In genomic region chr11:47453365-47453764, GRCh38 we compare ENCODE assay signal across 29 cellular contexts. TPM values are rescaled to one million over a fixed set of nuclear protein-coding genes. Genes with fewer than 3 reads are reported as not detected.
DNase-seq lines count a peak whose midpoint lies in the region; ATAC-seq, FAIRE-seq and TF ChIP-seq lines count a peak whose summit lies in the region.
"Had no signal": no experiment of that assay in that cellular context is flagged by ENCODE, and none has a peak within 500 bp of the region (broad histone marks: within the 10 kb centered on the region; RNA-seq: fewer than 3 reads in every experiment).

No MANE protein-coding gene starts in this region.

- no peak for TF ChIP-seq POLR2A in K562 (conservative IDR thresholded peaks at IDR 0.05)

- H3F3A ChIP-seq in neural progenitor cell (ENCODE audit: low read depth) = peaks cover 5% of the 10 kb centered on the region

- no peaks in the 10 kb centered on the region for H3K9me3 ChIP-seq in K562 (replicated peaks; ENCODE audit: control insufficient read depth, insufficient read depth, low read depth, low read length)
- H3K9me3 ChIP-seq in neural progenitor cell (ENCODE audit: low read depth) = no peaks in the 10 kb centered on the region
- H3K9me3 ChIP-seq: BLaER1, HAP-1 had no signal

- peaks cover 0 to 11% of the 10 kb centered on the region in 2 experiments; a peak in 1 of 5 replicates for H3K4me1 ChIP-seq in K562 (replicated peaks in 1 of 2; ENCODE audit: control insufficient read depth in 2 of 2, insufficient read depth in 2 of 2, low read length in 2 of 2)
- H3K4me1 ChIP-seq in neural progenitor cell = no peaks in the 10 kb centered on the region
- H3K4me1 ChIP-seq: HAP-1 had no signal

- H3K27ac Mint-ChIP-seq in activated CD8-positive, alpha-beta T cell treated with anti-CD3 and anti-CD28 coated beads for 36 hours = no peak overlapping the region
- no peak overlapping the region for H3K27ac Mint-ChIP-seq in activated CD8-positive, alpha-beta T cell treated with anti-CD3 and anti-CD28 coated beads, Interleukin-2, amount 10 ng/mL, durations not matched to agents 7 days and 5 days
- no peak overlapping the region for H3K27ac Mint-ChIP-seq in neural progenitor cell
- H3K27ac Mint-ChIP-seq: HFFc6 had no signal

- peak; percentile 5 for DNase-seq in activated CD8-positive, alpha-beta T cell treated with anti-CD3 and anti-CD28 coated beads for 36 hours
- no peak for DNase-seq in activated CD8-positive, alpha-beta T cell treated with anti-CD3 and anti-CD28 coated beads, Interleukin-2, amount 10 ng/mL, durations not matched to agents 7 days and 5 days
- DNase-seq in OCI-M1 (lab: John Stamatoyannopoulos, UW) (peak; percentile 11), K562 (ENCODE audit: extremely low read depth in 1 of 4, low spot score in 3 of 4) (peak in 2 of 4 experiments; percentile 19 to 49), neural progenitor cell (ENCODE audit: low spot score) (no peak), foreskin melanocyte (no peak)
- DNase-seq: CD4-positive, CD25-positive, alpha-beta regulatory T cell; DMS79; EL; GF-D8; HFFc6; MV-4-11; NCI-H1105 treated with DMSO at 0.1 percent for 48 hours; NCI-H146; NCI-H1930; NCI-H2107; NCI-H524 treated with DMSO at 0.1 percent for 48 hours; NCI-H774; PC-9; RPMI8226; SHP77 had no signal

- H3K4me3 ChIP-seq in K562 (no peak overlapping the region), neural progenitor cell (no peak overlapping the region)
- H3K4me3 ChIP-seq: BLaER1, HAP-1, PC-9 had no signal

- CTCF ChIA-PET in activated CD8-positive, alpha-beta T cell treated with anti-CD3 and anti-CD28 coated beads for 36 hours (lab: Charles Lee) = interaction anchor here (0.7 to 3.1 kb wide), 11 partner anchors 9 to 111 kb away, joined by 3 to 23 read pairs (median 4); partner anchors contain the start of genes PSMC3 and PTPMT1
- CTCF ChIA-PET in activated CD8-positive, alpha-beta T cell treated with anti-CD3 and anti-CD28 coated beads, Interleukin-2, amount 10 ng/mL, durations not matched to agents 7 days and 5 days (lab: Charles Lee) = interaction anchor here (0.9 to 4.4 kb wide), 8 partner anchors 10 to 93 kb away, joined by 3 to 25 read pairs (median 6); partner anchors contain the start of gene PSMC3
- CTCF ChIA-PET in K562 (lab: Yijun Ruan, JAX; ENCODE audit: low intra/inter-chr PET ratio) = interaction anchor here (1.4 kb wide), 1 partner anchor 79 kb away, joined by 6 read pairs; no protein-coding TSS in a partner anchor

- POLR2A ChIA-PET in activated CD8-positive, alpha-beta T cell treated with anti-CD3 and anti-CD28 coated beads for 36 hours (lab: Charles Lee) = interaction anchor here (0.6 to 1.0 kb wide), 2 partner anchors 59 to 213 kb away, joined by 3 to 5 read pairs; no protein-coding TSS in a partner anchor
- POLR2A ChIA-PET in activated CD8-positive, alpha-beta T cell treated with anti-CD3 and anti-CD28 coated beads, Interleukin-2, amount 10 ng/mL, durations not matched to agents 7 days and 5 days (lab: Charles Lee) = interaction anchor here (1.0 kb wide), 1 partner anchor 8 kb away, joined by 4 read pairs; no protein-coding TSS in a partner anchor
- POLR2A ChIA-PET in K562 (lab: Yijun Ruan, JAX) = interaction anchor here (1.7 kb wide), 1 partner anchor 12 kb away, joined by 7 read pairs; no protein-coding TSS in a partner anchor

- H3K9ac ChIP-seq in K562 (ENCODE audit: insufficient read depth in 1 of 2, low read depth in 2 of 2, low read length in 2 of 2) (no peak overlapping the region), neural progenitor cell (no peak overlapping the region)
- H3K9ac ChIP-seq: BLaER1 had no signal

- no TSS peak for BruUV-seq in K562 (replicated peaks; lab: Mats Ljungman, UMichigan)

- H3K27me3 ChIP-seq in K562 (ENCODE audit: control insufficient read depth in 2 of 2, insufficient read depth in 2 of 2, low read length in 2 of 2) (no peaks in the 10 kb centered on the region; a peak in 1 of 5 replicates), neural progenitor cell (no peaks in the 10 kb centered on the region)
- H3K27me3 ChIP-seq: BLaER1 had no signal

- no peak for TF ChIP-seq EP300 in K562 (IDR thresholded peaks at IDR 0.05; ENCODE audit: low read length)

- H3K36me3 Mint-ChIP-seq in activated CD8-positive, alpha-beta T cell treated with anti-CD3 and anti-CD28 coated beads for 36 hours (ENCODE audit: low read depth) = no peaks in the 10 kb centered on the region
- H3K36me3 Mint-ChIP-seq in activated CD8-positive, alpha-beta T cell treated with anti-CD3 and anti-CD28 coated beads, Interleukin-2, amount 10 ng/mL, durations not matched to agents 7 days and 5 days (ENCODE audit: low read depth) = no peaks in the 10 kb centered on the region
- H3K36me3 Mint-ChIP-seq in neural progenitor cell = no peaks in the 10 kb centered on the region
- H3K36me3 Mint-ChIP-seq: CD4-positive, CD25-positive, alpha-beta regulatory T cell had no signal

- no peaks in the 10 kb centered on the region for H3K9me1 ChIP-seq in K562 (ENCODE audit: control insufficient read depth, insufficient read depth, low read length)

- FAIRE-seq in K562 (lab: Jason Lieb, UNC) = no peak
- FAIRE-seq: D721Med, GM12892 had no signal

- intact Hi-C loops in activated CD8-positive, alpha-beta T cell treated with anti-CD3 and anti-CD28 coated beads for 36 hours (cut with micrococcal nuclease) = no loop called here
- intact Hi-C loops in K562 (cut with micrococcal nuclease) = loop anchor here (10.0 kb wide), 2 partner anchors 401 to 569 kb away; no protein-coding TSS in a partner anchor

- WGBS in K562 (ENCODE audit: insufficient coverage, low coverage, missing lambda C conversion rate) = 87% methylated on average over 8 of the region's 8 CpGs

- H4K20me1 ChIP-seq in K562 (replicated peaks; ENCODE audit: control insufficient read depth, insufficient read depth, low read length) (no peaks in the 10 kb centered on the region), neural progenitor cell (ENCODE audit: low read depth) (no peaks in the 10 kb centered on the region)
- H4K20me1 ChIP-seq: BLaER1 had no signal

- TF ChIP-seq RAD21 in K562 (CRISPR knock-in tag; conservative IDR thresholded peaks at IDR 0.05 in 1 of 2, IDR thresholded peaks at IDR 0.05 in 1 of 2) = no peak

- H3K27ac ChIP-seq in K562 (ENCODE audit: extremely low read depth, low read depth, low read length) = no peak overlapping the region
- no peak overlapping the region for H3K27ac ChIP-seq in neural progenitor cell
- H3K27ac ChIP-seq: BLaER1, HL-60, PC-9 had no signal

- H2AFZ ChIP-seq in K562 (ENCODE audit: low read depth, low read length) (no peak overlapping the region), neural progenitor cell (replicated peaks) (no peak overlapping the region)
- H2AFZ ChIP-seq: PC-9 had no signal

- no peak for TF ChIP-seq CTCF in activated CD8-positive, alpha-beta T cell treated with anti-CD3 and anti-CD28 coated beads for 36 hours (IDR thresholded peaks at IDR 0.05)
- TF ChIP-seq CTCF in K562 (IDR thresholded peaks at IDR 0.05 in 2 of 3, conservative IDR thresholded peaks at IDR 0.05 in 1 of 3; ENCODE audit: insufficient read depth in 2 of 3, low read depth in 1 of 3, low read length in 3 of 3) (no peak), neural progenitor cell (IDR thresholded peaks at IDR 0.05) (no peak)

- H3K4me2 ChIP-seq in K562 (ENCODE audit: insufficient read depth, low read length) (no peak overlapping the region), neural progenitor cell (no peak overlapping the region)
- H3K4me2 ChIP-seq: BLaER1, PC-9 had no signal

- H3K4me3 Mint-ChIP-seq in activated CD8-positive, alpha-beta T cell treated with anti-CD3 and anti-CD28 coated beads for 36 hours = no peak overlapping the region
- no peak overlapping the region for H3K4me3 Mint-ChIP-seq in activated CD8-positive, alpha-beta T cell treated with anti-CD3 and anti-CD28 coated beads, Interleukin-2, amount 10 ng/mL, durations not matched to agents 7 days and 5 days
- no peak overlapping the region for H3K4me3 Mint-ChIP-seq in neural progenitor cell
- H3K4me3 Mint-ChIP-seq: CD4-positive, CD25-positive, alpha-beta regulatory T cell; HFFc6 had no signal

- no peaks in the 10 kb centered on the region for H3K27me3 Mint-ChIP-seq in activated CD8-positive, alpha-beta T cell treated with anti-CD3 and anti-CD28 coated beads for 36 hours
- no peaks in the 10 kb centered on the region for H3K27me3 Mint-ChIP-seq in activated CD8-positive, alpha-beta T cell treated with anti-CD3 and anti-CD28 coated beads, Interleukin-2, amount 10 ng/mL, durations not matched to agents 7 days and 5 days (ENCODE audit: low read depth)
- H3K27me3 Mint-ChIP-seq in neural progenitor cell (ENCODE audit: insufficient read depth, low read depth) = peaks cover 6% of the 10 kb centered on the region
- H3K27me3 Mint-ChIP-seq: CD4-positive, CD25-positive, alpha-beta regulatory T cell had no signal

- in situ Hi-C loops in K562 (cut with MboI) = no loop called here

- ATAC-seq in activated CD8-positive, alpha-beta T cell treated with anti-CD3 and anti-CD28 coated beads for 36 hours = no peak
- ATAC-seq in activated CD8-positive, alpha-beta T cell treated with anti-CD3 and anti-CD28 coated beads, Interleukin-2, amount 10 ng/mL, durations not matched to agents 7 days and 5 days = no peak
- ATAC-seq in K562 (peak; percentile 45), SK-N-SH treated with all-trans-retinoic acid at 6 μM for 48 hours (no peak)

- H3K4me1 Mint-ChIP-seq in activated CD8-positive, alpha-beta T cell treated with anti-CD3 and anti-CD28 coated beads for 36 hours (ENCODE audit: low read depth) = peaks cover 6% of the 10 kb centered on the region
- peaks cover 3% of the 10 kb centered on the region for H3K4me1 Mint-ChIP-seq in activated CD8-positive, alpha-beta T cell treated with anti-CD3 and anti-CD28 coated beads, Interleukin-2, amount 10 ng/mL, durations not matched to agents 7 days and 5 days (ENCODE audit: low read depth)
- no peaks in the 10 kb centered on the region for H3K4me1 Mint-ChIP-seq in neural progenitor cell

- H3K79me2 ChIP-seq in K562 (ENCODE audit: control insufficient read depth, insufficient read depth, low read length) (no peaks in the 10 kb centered on the region), neural progenitor cell (ENCODE audit: low read depth) (no peaks in the 10 kb centered on the region)

- no peaks in the 10 kb centered on the region; the same call in 2 of the 3 replicates for H3K36me3 ChIP-seq in K562 (ENCODE audit: control insufficient read depth, insufficient read depth, low read length)
- no peaks in the 10 kb centered on the region for H3K36me3 ChIP-seq in neural progenitor cell
- H3K36me3 ChIP-seq: BLaER1, HAP-1 had no signal

- no peaks in the 10 kb centered on the region for H3K9me3 Mint-ChIP-seq in activated CD8-positive, alpha-beta T cell treated with anti-CD3 and anti-CD28 coated beads for 36 hours
- no peaks in the 10 kb centered on the region for H3K9me3 Mint-ChIP-seq in activated CD8-positive, alpha-beta T cell treated with anti-CD3 and anti-CD28 coated beads, Interleukin-2, amount 10 ng/mL, durations not matched to agents 7 days and 5 days (ENCODE audit: insufficient read depth)
- H3K9me3 Mint-ChIP-seq in neural progenitor cell = no peaks in the 10 kb centered on the region

RNA-seq across cellular contexts. Expression of gene RAPSN, which starts 4.4 kb away (rescaled TPM):
- total RNA-seq in activated CD8-positive, alpha-beta T cell treated with anti-CD3 and anti-CD28 coated beads for 36 hours = under 1 TPM; 0.36 to 0.81 TPM
- total RNA-seq in activated CD8-positive, alpha-beta T cell treated with anti-CD3 and anti-CD28 coated beads, Interleukin-2, amount 10 ng/mL, durations not matched to agents 7 days and 5 days = 1 to 10 TPM in 1 of 2 experiments, under 1 TPM in 1; 0.45 to 1.2 TPM
- total RNA-seq in K562 (2011; cell fraction: chromatin; rRNA removed; ENCODE audit: low replicate concordance) = not detected in 2 replicates
- total RNA-seq in K562 (2011; cell fraction: nucleolus; rRNA removed) = not detected in 2 replicates
- total RNA-seq in K562 (2011; cell fraction: nucleoplasm; rRNA removed) = not detected in 2 replicates
- total RNA-seq in K562 (2014; rRNA removed) (not detected in 2 replicates), K562 (2014; rRNA removed; fragmentation: Illumina TruSeq; extraction: Trizol) (not detected in 2 replicates), K562 (2015; rRNA removed; fragmentation: Illumina TruSeq; extraction: Trizol) (0.11 TPM in 1 of 2 replicates, not detected in the other), K562 (2021) (0.13 TPM in 1 of 2 replicates, not detected in the other), neural progenitor cell (ENCODE audit: low replicate concordance) (not detected in 2 replicates)
- polyA plus RNA-seq in K562 (2011; rRNA removed) (0.06 TPM in 1 of 2 replicates, not detected in the other), K562 (2014; fragmentation: Illumina TruSeq; extraction: Trizol) (not detected in 2 replicates), K562 (2014; fragmentation: Nextera tagmentation; extraction: Ambion mirVana) (not detected), K562 (2014; rRNA removed) (not detected in 2 replicates)
- polyA plus RNA-seq in K562 (2011; cell fraction: cytosol; rRNA removed) = 0.04 TPM in 1 of 2 replicates, not detected in the other
- not detected in 2 replicates for polyA plus RNA-seq in K562 (2011; cell fraction: nucleus; rRNA removed)
- 0.14 TPM in 1 of 2 replicates, not detected in the other for polyA plus RNA-seq in K562 (2012)
- not detected in 2 replicates for polyA minus RNA-seq in K562 (2011; rRNA and poly(A)+ RNA removed)
- not detected in 2 replicates for polyA minus RNA-seq in K562 (2011; cell fraction: cytosol; rRNA and poly(A)+ RNA removed)
- polyA minus RNA-seq in K562 (2011; cell fraction: nucleus; rRNA and poly(A)+ RNA removed) = not detected in 2 replicates
- total RNA-seq: A172 had no signal
- polyA plus RNA-seq: AG04450; CD4-positive, CD25-positive, alpha-beta regulatory T cell had no signal

RNA-seq across cellular contexts. Expression of gene PSMC3, which starts 27.1 kb away (rescaled TPM):
- total RNA-seq in activated CD8-positive, alpha-beta T cell treated with anti-CD3 and anti-CD28 coated beads for 36 hours = 100 to 1,000 TPM; 137 to 140 TPM
- 100 to 1,000 TPM; 179 TPM for total RNA-seq in activated CD8-positive, alpha-beta T cell treated with anti-CD3 and anti-CD28 coated beads, Interleukin-2, amount 10 ng/mL, durations not matched to agents 7 days and 5 days
- total RNA-seq in K562 (2011; cell fraction: chromatin; rRNA removed; ENCODE audit: low replicate concordance) = 145 and 204 TPM in 2 replicates
- total RNA-seq in K562 (2011; cell fraction: nucleolus; rRNA removed) = 116 and 126 TPM in 2 replicates
- total RNA-seq in K562 (2011; cell fraction: nucleoplasm; rRNA removed) = 96.6 and 141 TPM in 2 replicates
- 222 and 237 TPM in 2 replicates for total RNA-seq in K562 (2014; rRNA removed)
- total RNA-seq in K562 (2014; rRNA removed; fragmentation: Illumina TruSeq; extraction: Trizol) = 311 and 382 TPM in 2 replicates
- total RNA-seq in K562 (2015; rRNA removed; fragmentation: Illumina TruSeq; extraction: Trizol) = 292 and 301 TPM in 2 replicates
- total RNA-seq in K562 (2021) = 189 and 211 TPM in 2 replicates
- polyA plus RNA-seq in K562 (2011; rRNA removed) = 126 and 240 TPM in 2 replicates
- polyA plus RNA-seq in K562 (2011; cell fraction: cytosol; rRNA removed) = 134 and 180 TPM in 2 replicates
- polyA plus RNA-seq in K562 (2011; cell fraction: nucleus; rRNA removed) = 72.2 and 75.9 TPM in 2 replicates
- polyA plus RNA-seq in K562 (2012) = 229 and 337 TPM in 2 replicates
- polyA plus RNA-seq in K562 (2014; fragmentation: Illumina TruSeq; extraction: Trizol) = 324 and 393 TPM in 2 replicates
- 10 to 100 TPM; 44.3 to 98.5 TPM for polyA plus RNA-seq in K562 (2014; fragmentation: Nextera tagmentation; extraction: Ambion mirVana)
- 262 and 265 TPM in 2 replicates for polyA plus RNA-seq in K562 (2014; rRNA removed)
- polyA minus RNA-seq in K562 (2011; rRNA and poly(A)+ RNA removed) = 357 and 499 TPM in 2 replicates
- polyA minus RNA-seq in K562 (2011; cell fraction: cytosol; rRNA and poly(A)+ RNA removed) = 72.6 and 83.1 TPM in 2 replicates
- 50.2 and 64.0 TPM in 2 replicates for polyA minus RNA-seq in K562 (2011; cell fraction: nucleus; rRNA and poly(A)+ RNA removed)
- 126 and 175 TPM in 2 replicates for total RNA-seq in neural progenitor cell (ENCODE audit: low replicate concordance)

RNA-seq across cellular contexts. Expression of gene SLC39A13, which starts 45.0 kb away (rescaled TPM):
- total RNA-seq in activated CD8-positive, alpha-beta T cell treated with anti-CD3 and anti-CD28 coated beads for 36 hours = 10 to 100 TPM; 10.0 to 10.5 TPM
- 10 to 100 TPM; 19.2 to 20.0 TPM for total RNA-seq in activated CD8-positive, alpha-beta T cell treated with anti-CD3 and anti-CD28 coated beads, Interleukin-2, amount 10 ng/mL, durations not matched to agents 7 days and 5 days
- total RNA-seq in K562 (2011; cell fraction: chromatin; rRNA removed; ENCODE audit: low replicate concordance) = 14.7 and 58.9 TPM in 2 replicates
- total RNA-seq in K562 (2011; cell fraction: nucleolus; rRNA removed) = 52.1 and 58.4 TPM in 2 replicates
- total RNA-seq in K562 (2011; cell fraction: nucleoplasm; rRNA removed) = 29.8 and 30.5 TPM in 2 replicates
- total RNA-seq in K562 (2014; rRNA removed) (9.5 and 14.0 TPM in 2 replicates), K562 (2014; rRNA removed; fragmentation: Illumina TruSeq; extraction: Trizol) (0.61 and 1.3 TPM in 2 replicates), K562 (2015; rRNA removed; fragmentation: Illumina TruSeq; extraction: Trizol) (3.2 TPM in 2 replicates), K562 (2021) (10.9 TPM in 2 replicates), neural progenitor cell (ENCODE audit: low replicate concordance) (11.3 and 36.4 TPM in 2 replicates)
- polyA plus RNA-seq in K562 (2011; rRNA removed) (6.7 and 10.2 TPM in 2 replicates), K562 (2014; fragmentation: Illumina TruSeq; extraction: Trizol) (2.8 and 7.3 TPM in 2 replicates), K562 (2014; fragmentation: Nextera tagmentation; extraction: Ambion mirVana) (under 1 TPM; 0.17 to 0.24 TPM), K562 (2014; rRNA removed) (14.4 and 15.9 TPM in 2 replicates)
- 11.1 and 20.7 TPM in 2 replicates for polyA plus RNA-seq in K562 (2011; cell fraction: cytosol; rRNA removed)
- 75.5 and 90.8 TPM in 2 replicates for polyA plus RNA-seq in K562 (2011; cell fraction: nucleus; rRNA removed)
- 7.4 and 23.7 TPM in 2 replicates for polyA plus RNA-seq in K562 (2012)
- 1.3 and 1.6 TPM in 2 replicates for polyA minus RNA-seq in K562 (2011; rRNA and poly(A)+ RNA removed)
- polyA minus RNA-seq in K562 (2011; cell fraction: cytosol; rRNA and poly(A)+ RNA removed) = 3.2 and 7.4 TPM in 2 replicates
- polyA minus RNA-seq in K562 (2011; cell fraction: nucleus; rRNA and poly(A)+ RNA removed) = 10.1 and 12.0 TPM in 2 replicates

Comparison
In these comparisons a context has a peak if more than half of its experiments do, and no peak if none do; other contexts are left out.
1. DNase-seq: peak in activated CD8-positive, alpha-beta T cell treated with anti-CD3 and anti-CD28 coated beads for 36 hours (single experiment) and OCI-M1 (single experiment); none in activated CD8-positive, alpha-beta T cell treated with anti-CD3 and anti-CD28 coated beads, Interleukin-2, amount 10 ng/mL, durations not matched to agents 7 days and 5 days (single experiment), neural progenitor cell (single experiment) and foreskin melanocyte (single experiment).